In genomic region chr16:20327444-20328041, GRCh38 we compare ENCODE assay signal across 1 cellular context.
TF ChIP-seq lines count a peak whose summit lies in the region.

TSS of gene GP2 (minus strand) at chr16:20327513. CDS start at chr16:20326431, 1,082 bp downstream.

TF ChIP-seq in A549, 52 proteins besides CTCF, POLR2A, EP300 and RAD21 (continued from another document):
- TF ChIP-seq ELK1 (IDR thresholded peaks at IDR 0.05; ENCODE audit: low read depth, low read length), result no peak
- no peak for TF ChIP-seq ESRRA (IDR thresholded peaks at IDR 0.05; ENCODE audit: borderline replicate concordance, low read length)
- no peak for TF ChIP-seq REST (IDR thresholded peaks at IDR 0.05)
- TF ChIP-seq SREBF2 (IDR thresholded peaks at IDR 0.05), result no peak
- no peak for TF ChIP-seq RNF2 (IDR thresholded peaks at IDR 0.05; ENCODE audit: borderline replicate concordance, low read depth)
- no peak for TF ChIP-seq KDM1A (IDR thresholded peaks at IDR 0.05; ENCODE audit: low read depth)
- TF ChIP-seq HES2 (IDR thresholded peaks at IDR 0.05), result no peak
- no peak for TF ChIP-seq TP53 (CRISPR knock-in tag; IDR thresholded peaks at IDR 0.05)
- no peak for TF ChIP-seq E2F6 (IDR thresholded peaks at IDR 0.05; ENCODE audit: borderline replicate concordance, low read depth)
